ENCODE assay signal across 4 cellular contexts in genomic region chr4:56850910-56851309, GRCh38. TPM values are rescaled to one million over a fixed set of nuclear protein-coding genes. Genes with fewer than 3 reads are reported as not detected.
"Had no signal": no experiment of that assay in that cellular context is flagged by ENCODE, and none has a peak within 500 bp of the region (broad histone marks: within the 10 kb centered on the region; RNA-seq: fewer than 3 reads in every experiment).

No MANE protein-coding gene starts in this region.

- H3K4me3 ChIP-seq: GM12878 had no signal

- DNase-seq: GDM1, GF-D8 had no signal

RNA-seq across cellular contexts. Expression of gene SPINK2, which starts 29.4 kb away (rescaled TPM):
- total RNA-seq: G401 had no signal
